ENCODE assay signal across 1 cellular context in genomic region chr1:17507200-17507599, GRCh38. TPM values are rescaled to one million over a fixed set of nuclear protein-coding genes. Genes with fewer than 3 reads are reported as not detected.
"Had no signal": no experiment of that assay in that cellular context is flagged by ENCODE, and none has a peak within 500 bp of the region (broad histone marks: within the 10 kb centered on the region; RNA-seq: fewer than 3 reads in every experiment).

No MANE protein-coding gene starts in this region.

RNA-seq across cellular contexts. Expression of gene ARHGEF10L, which starts 32.3 kb away (rescaled TPM):
- polyA plus RNA-seq: naive thymus-derived CD4-positive, alpha-beta T cell had no signal
